ENCODE assay signal across 8 cellular contexts in genomic region chr15:63497642-63498100, GRCh38. TPM values are rescaled to one million over a fixed set of nuclear protein-coding genes. Genes with fewer than 3 reads are reported as not detected.
A peak's percentile ranks its signal among the peaks of the same experiment; 100 is the strongest.
DNase-seq lines count a peak whose midpoint lies in the region; ATAC-seq and TF ChIP-seq lines count a peak whose summit lies in the region.

No MANE protein-coding gene starts in this region.

- ATAC-seq in activated CD4-positive, alpha-beta T cell treated with anti-CD3 and anti-CD28 coated beads for 36 hours = peak; percentile 56
- ATAC-seq in Right ventricle myocardium superior (ENCODE audit: poor library complexity) (peak; percentile 43), HG03378 (IDR thresholded peaks at IDR 0.05; ENCODE audit: unreplicated experiment) (no peak)

- no peak for TF ChIP-seq EP300 in stomach (IDR thresholded peaks at IDR 0.05)

- no peak for TF ChIP-seq POLR2A in stomach (IDR thresholded peaks at IDR 0.05)

- DNase-seq in activated CD4-positive, CD25-positive, alpha-beta regulatory T cell treated with anti-CD3 and anti-CD28 coated beads, Interleukin-2, amount 50 U/mL, for 16 hours (ENCODE audit: low read depth, low spot score) = peak; percentile 49
- no peak for DNase-seq in activated CD4-positive, CD25-positive, alpha-beta regulatory T cell treated with anti-CD3 and anti-CD28 coated beads, Interleukin-2, amount 50 U/mL, for 72 hours
- peak; percentile 71 for DNase-seq in activated CD4-positive, alpha-beta T cell treated with anti-CD3 and anti-CD28 coated beads for 36 hours
- peak; percentile 71 for DNase-seq in Right ventricle myocardium superior
- peak; percentile 56 for DNase-seq in stomach
- no peak for DNase-seq in RWPE1 (ENCODE audit: low spot score)
- no peak for DNase-seq in SJCRH30

- H3K27me3 Mint-ChIP-seq in activated CD4-positive, alpha-beta T cell treated with anti-CD3 and anti-CD28 coated beads for 36 hours = no peaks in the 10 kb centered on the region

- H3K4me1 Mint-ChIP-seq in activated CD4-positive, alpha-beta T cell treated with anti-CD3 and anti-CD28 coated beads for 36 hours = peaks cover 73% of the 10 kb centered on the region

- H3K27me3 ChIP-seq in stomach (no peaks in the 10 kb centered on the region), SJCRH30 (no peaks in the 10 kb centered on the region)

- H3K27ac Mint-ChIP-seq in activated CD4-positive, alpha-beta T cell treated with anti-CD3 and anti-CD28 coated beads for 36 hours = no peak overlapping the region

- peak overlapping the region in 1 of 4 donors; percentile 23 for H3K4me3 ChIP-seq in stomach
- no peak overlapping the region for H3K4me3 ChIP-seq in SJCRH30

- peak overlapping the region; percentile 26 to 100 (median 66) for H3K27ac ChIP-seq in stomach
- H3K27ac ChIP-seq in RWPE1 = no peak overlapping the region
- H3K27ac ChIP-seq in SJCRH30 = no peak overlapping the region

- intact Hi-C loops in activated CD4-positive, alpha-beta T cell treated with anti-CD3 and anti-CD28 coated beads for 36 hours (cut with DNase I, micrococcal nuclease) = loop anchor here (1.0 to 5.0 kb wide), 7 partner anchors 9 to 305 kb away; no protein-coding TSS in a partner anchor
- intact Hi-C loops in Right ventricle myocardium superior (cut with DNase I) = no loop called here
- intact Hi-C loops in stomach (cut with DNase I; ENCODE audit: low total_unique reads) = loop anchor here (10.0 kb wide), 1 partner anchor 97 kb away; the partner anchor contains the start of gene FBXL22

- H3K36me3 Mint-ChIP-seq in activated CD4-positive, alpha-beta T cell treated with anti-CD3 and anti-CD28 coated beads for 36 hours (ENCODE audit: low read depth) = no peaks in the 10 kb centered on the region

- CTCF ChIA-PET in activated CD4-positive, alpha-beta T cell treated with anti-CD3 and anti-CD28 coated beads for 36 hours (lab: Charles Lee) = interaction anchor here (0.7 to 5.0 kb wide), 12 partner anchors 10 to 289 kb away, joined by 3 to 52 read pairs (median 4); no protein-coding TSS in a partner anchor
- CTCF ChIA-PET in RWPE1 (lab: Yijun Ruan, JAX) = interaction anchor here (1.6 kb wide), 1 partner anchor 10 kb away, joined by 9 read pairs; no protein-coding TSS in a partner anchor

- WGBS in stomach, 5 donors = 66 to 84% (median 80%) methylated on average over 3 of the region's 3 CpGs

- H3K9me3 ChIP-seq in stomach (no peaks in the 10 kb centered on the region), SJCRH30 (replicated peaks) (no peaks in the 10 kb centered on the region)

- no peak overlapping the region for H3K4me3 Mint-ChIP-seq in activated CD4-positive, alpha-beta T cell treated with anti-CD3 and anti-CD28 coated beads for 36 hours

- H3K4me1 ChIP-seq in stomach (peaks cover 35 to 90% (median 59%) of the 10 kb centered on the region in 4 donors), SJCRH30 (peaks cover 25% of the 10 kb centered on the region)

- TF ChIP-seq CTCF in stomach (IDR thresholded peaks at IDR 0.05) (no peak), RWPE1 (conservative IDR thresholded peaks at IDR 0.05; ENCODE audit: low read depth) (no peak)

- H3K9me3 Mint-ChIP-seq in activated CD4-positive, alpha-beta T cell treated with anti-CD3 and anti-CD28 coated beads for 36 hours (ENCODE audit: low read depth) = no peaks in the 10 kb centered on the region

- POLR2A ChIA-PET in activated CD4-positive, alpha-beta T cell treated with anti-CD3 and anti-CD28 coated beads for 36 hours (lab: Charles Lee) = interaction anchor here (0.7 to 3.0 kb wide), 6 partner anchors 10 to 101 kb away, joined by 3 to 13 read pairs (median 6); no protein-coding TSS in a partner anchor
- POLR2A ChIA-PET in RWPE1 (lab: Yijun Ruan, JAX; ENCODE audit: low non-redundant PET) = no interaction called here

- H3K36me3 ChIP-seq in stomach (no peaks in the 10 kb centered on the region), SJCRH30 (no peaks in the 10 kb centered on the region)

RNA-seq across cellular contexts. Expression of gene USP3, which starts 6.7 kb away (rescaled TPM):
- total RNA-seq in activated CD4-positive, alpha-beta T cell treated with anti-CD3 and anti-CD28 coated beads for 36 hours = 10 to 100 TPM; 51.1 to 51.7 TPM
- 15.9 TPM for total RNA-seq in Right ventricle myocardium superior
- 100 to 1,000 TPM in 2 of 5 donors, 10 to 100 TPM in 3; 10.5 to 174 (median 68.7) TPM for total RNA-seq in stomach
- 10 to 100 TPM; 20.8 to 27.3 (median 25.7) TPM for polyA plus RNA-seq in stomach
- total RNA-seq in SJCRH30 (2014; rRNA removed; shearing (Covaris generic)) = 36.9 and 42.0 TPM in 2 replicates

Comparison
In these comparisons a context has a peak if more than half of its experiments do, and no peak if none do; other contexts are left out.
1. DNase-seq: peak in activated CD4-positive, CD25-positive, alpha-beta regulatory T cell treated with anti-CD3 and anti-CD28 coated beads, Interleukin-2, amount 50 U/mL, for 16 hours (single experiment), activated CD4-positive, alpha-beta T cell treated with anti-CD3 and anti-CD28 coated beads for 36 hours (single experiment), Right ventricle myocardium superior (single experiment) and stomach (single experiment); none in activated CD4-positive, CD25-positive, alpha-beta regulatory T cell treated with anti-CD3 and anti-CD28 coated beads, Interleukin-2, amount 50 U/mL, for 72 hours (single experiment), RWPE1 (single experiment) and SJCRH30 (0 of 2).
2. H3K27ac ChIP-seq: peak in stomach (5 of 5); none in RWPE1 (single experiment) and SJCRH30 (single experiment).